In the genomic region with DNA sequence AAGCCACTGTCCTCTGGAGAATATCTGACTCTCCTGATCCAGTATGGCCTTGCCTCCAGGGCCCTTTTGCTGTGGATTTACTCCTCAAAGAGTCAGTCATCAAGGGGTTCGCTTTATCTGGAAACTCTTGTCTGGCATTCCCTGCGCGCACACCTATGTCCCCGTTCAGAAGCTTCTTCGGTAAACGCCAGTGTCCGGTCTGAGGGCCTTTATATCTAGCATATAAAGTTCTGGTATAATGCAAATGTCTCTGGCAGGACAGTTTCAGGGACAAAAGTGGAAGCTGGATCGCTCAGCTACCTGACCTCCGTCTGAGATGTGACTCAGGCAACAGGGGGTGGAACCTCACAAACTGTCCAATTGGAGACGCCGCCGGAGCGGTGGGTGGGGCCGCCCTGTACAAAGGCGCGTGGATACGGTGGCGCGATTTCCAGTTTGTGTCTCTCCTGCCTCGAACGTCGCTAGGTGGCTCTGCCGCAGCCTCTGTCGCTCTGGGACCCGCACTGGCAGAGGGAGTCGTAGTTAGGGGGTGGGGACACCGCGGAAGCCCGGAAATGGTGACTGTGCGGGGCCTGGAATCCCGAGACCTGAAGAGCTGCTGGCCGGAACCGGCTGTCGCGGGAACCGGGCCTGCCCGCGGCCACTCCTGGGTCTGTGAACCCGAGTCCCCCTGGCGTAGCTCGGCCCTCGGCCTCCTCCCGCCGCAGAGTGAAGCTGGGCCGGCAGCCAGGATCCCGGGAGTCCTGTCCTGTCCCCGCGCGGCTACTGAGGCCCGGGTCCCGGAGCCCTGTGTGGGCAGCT, we compare ENCODE assay signal across 8 cellular contexts. TPM values are rescaled to one million over a fixed set of nuclear protein-coding genes. Genes with fewer than 3 reads are reported as not detected.
DNase-seq lines count a peak whose midpoint lies in the region; ATAC-seq and TF ChIP-seq lines count a peak whose summit lies in the region.

No MANE protein-coding gene starts in this region.

- no peaks in the 10 kb centered on the region for H3K36me3 ChIP-seq in BLaER1 treated with 17β-estradiol and CSF1 and Interleukin-3, amounts not matched to agents 10 nM and 100 nM
- H3K36me3 ChIP-seq in IMR-90 (ENCODE audit: control insufficient read depth, insufficient read depth, low read length) (no peaks in the 10 kb centered on the region), neural cell (ENCODE audit: insufficient read depth, low read length) (no peaks in the 10 kb centered on the region)

- POLR2A ChIA-PET in IMR-90 (lab: Charles Lee; ENCODE audit: unreplicated experiment) (no interaction called here), RWPE1 (lab: Yijun Ruan, JAX; ENCODE audit: low non-redundant PET) (interaction anchor here (0.6 to 1.1 kb wide), 3 partner anchors 14 to 199 kb away, joined by 3 to 5 read pairs (median 4); no protein-coding TSS in a partner anchor)

- TF ChIP-seq POLR2A in IMR-90 (IDR thresholded peaks at IDR 0.05; ENCODE audit: low read depth, low read length): peak; percentile 51; the same call in 1 of the 2 replicates

- H3K4me2 ChIP-seq in BLaER1 treated with 17β-estradiol and CSF1 and Interleukin-3, amounts not matched to agents 10 nM and 100 nM: peak overlapping the region; percentile 85 to 96 (median 91)
- H3K4me2 ChIP-seq in IMR-90 (ENCODE audit: low read depth, low read length): peak overlapping the region; percentile 73
- peak overlapping the region; percentile 90 for H3K4me2 ChIP-seq in neural cell (ENCODE audit: low read length)

- H2AK5ac ChIP-seq in IMR-90 (ENCODE audit: low read depth, low read length): no peak overlapping the region

- intact Hi-C loops in IMR-90 (cut with micrococcal nuclease): no loop called here

- CTCF ChIA-PET in IMR-90 (lab: Yijun Ruan, JAX) (interaction anchor here (0.6 kb wide), 1 partner anchor 40 kb away, joined by 5 read pairs; no protein-coding TSS in a partner anchor), RWPE1 (lab: Yijun Ruan, JAX) (interaction anchor here (0.6 to 1.2 kb wide), 6 partner anchors 54 to 985 kb away, joined by 3 to 6 read pairs (median 4); no protein-coding TSS in a partner anchor)

- DNase-seq in IMR-90: peak; percentile 79
- peak; percentile 92 for DNase-seq in RWPE1 (ENCODE audit: low spot score)
- DNase-seq in activated gamma-delta T cell treated with anti-CD3 and anti-CD28 coated beads, Interleukin-2, amount 50 U/mL, for 16 hours (ENCODE audit: low read depth): peak; percentile 89
- DNase-seq in foreskin fibroblast: peak; percentile 83 to 92

- H3K4me1 Mint-ChIP-seq in stimulated activated naive CD8-positive, alpha-beta T cell treated with anti-CD3 and anti-CD28 coated beads, Interleukin-15, Interleukin-2, amounts not matched to agents 100 ng/mL and 50 ng/mL, for 24 hours (ENCODE audit: low read depth): peaks cover 16% of the 10 kb centered on the region

- no peaks in the 10 kb centered on the region for H3K27me3 Mint-ChIP-seq in stimulated activated naive CD8-positive, alpha-beta T cell treated with anti-CD3 and anti-CD28 coated beads, Interleukin-15, Interleukin-2, amounts not matched to agents 100 ng/mL and 50 ng/mL, for 24 hours

- peak overlapping the region; percentile 77 to 92 (median 87) for H3K9ac ChIP-seq in BLaER1 treated with 17β-estradiol and CSF1 and Interleukin-3, amounts not matched to agents 10 nM and 100 nM
- peak overlapping the region; percentile 72 for H3K9ac ChIP-seq in IMR-90 (ENCODE audit: low read depth, low read length)
- H3K9ac ChIP-seq in neural cell (ENCODE audit: low read length): peak overlapping the region; percentile 76

- H3K56ac ChIP-seq in IMR-90 (ENCODE audit: extremely low read depth, insufficient read depth, low read length): no peak overlapping the region

- dilution Hi-C loops in IMR-90 (cut with HindIII; ENCODE audit: low sequenced_read_pairs, unreplicated experiment): no loop called here

- no TSS peak for BruUV-seq in IMR-90 (replicated peaks; lab: Mats Ljungman, UMichigan)

- H3K14ac ChIP-seq in IMR-90 (replicated peaks; ENCODE audit: low read depth, low read length): peak overlapping the region; percentile 62; the same call in 1 of the 2 replicates

- H4K8ac ChIP-seq in IMR-90 (ENCODE audit: low read depth in 2 of 2, low read length in 2 of 2): peak overlapping the region; percentile 68 to 87; a peak in 3 of 4 replicates

- 3% methylated on average over 27 of the region's 51 CpGs; no CpG with 5 or more reads in 1 of the 2 experiments for WGBS in IMR-90 (ENCODE audit: extremely low coverage in 2 of 2, insufficient read length in 1 of 2), 2 experiments

- no peaks in the 10 kb centered on the region for H3K9me3 Mint-ChIP-seq in stimulated activated naive CD8-positive, alpha-beta T cell treated with anti-CD3 and anti-CD28 coated beads, Interleukin-15, Interleukin-2, amounts not matched to agents 100 ng/mL and 50 ng/mL, for 24 hours

- no peak overlapping the region for H4K5ac ChIP-seq in IMR-90 (ENCODE audit: low read depth, low read length)

- no peak overlapping the region for H2BK15ac ChIP-seq in IMR-90 (ENCODE audit: low read depth, low read length)

- H4K20me1 ChIP-seq in BLaER1 treated with 17β-estradiol and CSF1 and Interleukin-3, amounts not matched to agents 10 nM and 100 nM: no peaks in the 10 kb centered on the region
- H4K20me1 ChIP-seq in IMR-90 (ENCODE audit: insufficient read depth, low read length): no peaks in the 10 kb centered on the region
- H4K20me1 ChIP-seq in neural cell (ENCODE audit: insufficient read depth): no peaks in the 10 kb centered on the region

- H2BK120ac ChIP-seq in IMR-90 (ENCODE audit: low read depth, low read length): no peak overlapping the region

- peaks cover 5% of the 10 kb centered on the region for H3F3A ChIP-seq in neural cell (ENCODE audit: insufficient read depth, low read length, poor library complexity, severe bottlenecking)

- H2AK9ac ChIP-seq in IMR-90 (replicated peaks; ENCODE audit: low read depth, low read length, poor library complexity): peak overlapping the region; percentile 75

- peak overlapping the region; percentile 69 for H3K27ac Mint-ChIP-seq in stimulated activated naive CD8-positive, alpha-beta T cell treated with anti-CD3 and anti-CD28 coated beads, Interleukin-15, Interleukin-2, amounts not matched to agents 100 ng/mL and 50 ng/mL, for 24 hours

- H3K4me1 ChIP-seq in BLaER1 treated with 17β-estradiol and CSF1 and Interleukin-3, amounts not matched to agents 10 nM and 100 nM: peaks cover 0 to 12% (median 8%) of the 10 kb centered on the region in 10 experiments; a peak in 15 of 20 replicates
- H3K4me1 ChIP-seq in IMR-90 (ENCODE audit: control insufficient read depth, insufficient read depth, low read length): no peaks in the 10 kb centered on the region

- peak overlapping the region; percentile 48 for H3K4ac ChIP-seq in IMR-90 (ENCODE audit: low read depth, low read length)

- in situ Hi-C loops in IMR-90 (cut with MboI; ENCODE audit: low sequenced_read_pairs): no loop called here

- H3K36me3 Mint-ChIP-seq in stimulated activated naive CD8-positive, alpha-beta T cell treated with anti-CD3 and anti-CD28 coated beads, Interleukin-15, Interleukin-2, amounts not matched to agents 100 ng/mL and 50 ng/mL, for 24 hours (ENCODE audit: low read depth): no peaks in the 10 kb centered on the region

- H3K18ac ChIP-seq in IMR-90 (ENCODE audit: low read depth, low read length): no peak overlapping the region

- H2BK20ac ChIP-seq in IMR-90 (ENCODE audit: low read depth, low read length): no peak overlapping the region

- H3K27me3 ChIP-seq in BLaER1 treated with 17β-estradiol and CSF1 and Interleukin-3, amounts not matched to agents 10 nM and 100 nM: no peaks in the 10 kb centered on the region
- H3K27me3 ChIP-seq in IMR-90 (ENCODE audit: control insufficient read depth, insufficient read depth, low read length): no peaks in the 10 kb centered on the region
- H3K27me3 ChIP-seq in neural cell (ENCODE audit: insufficient read depth, low read depth, low read length): no peaks in the 10 kb centered on the region

- H2AFZ ChIP-seq in IMR-90 (replicated peaks; ENCODE audit: low read length, poor library complexity) (peak overlapping the region; percentile 94), neural cell (ENCODE audit: low read depth, low read length) (peak overlapping the region; percentile 51)

- peak overlapping the region; percentile 67 to 94 (median 88) for H3K27ac ChIP-seq in BLaER1 treated with 17β-estradiol and CSF1 and Interleukin-3, amounts not matched to agents 10 nM and 100 nM
- H3K27ac ChIP-seq in IMR-90 (ENCODE audit: insufficient read depth, low read length) (peak overlapping the region; percentile 12; the same call in 1 of the 2 replicates), RWPE1 (peak overlapping the region; percentile 80), neural cell (ENCODE audit: low read length) (peak overlapping the region; percentile 65)

- H4K91ac ChIP-seq in IMR-90 (ENCODE audit: insufficient read depth, low read depth, low read length): no peak overlapping the region; the same call in 1 of the 2 replicates

- peak; percentile 30 for TF ChIP-seq EP300 in neural cell (conservative IDR thresholded peaks at IDR 0.05; ENCODE audit: poor library complexity, severe bottlenecking)

- ATAC-seq in GM19397 (IDR thresholded peaks at IDR 0.05; ENCODE audit: unreplicated experiment) (peak; percentile 97), IMR-90 (ENCODE audit: low read depth) (peak; percentile 100)

- H3K9me3 ChIP-seq in BLaER1 treated with 17β-estradiol and CSF1 and Interleukin-3, amounts not matched to agents 10 nM and 100 nM (replicated peaks in 1 of 11): peaks cover 17 to 59% (median 40%) of the 10 kb centered on the region in 11 experiments
- H3K9me3 ChIP-seq in IMR-90 (ENCODE audit: control insufficient read depth, insufficient read depth, low read length): no peaks in the 10 kb centered on the region
- H3K9me3 ChIP-seq in neural cell (ENCODE audit: low read length): no peaks in the 10 kb centered on the region

- TF ChIP-seq RAD21 in IMR-90 (IDR thresholded peaks at IDR 0.05; ENCODE audit: low read length) (no peak), neural cell (conservative IDR thresholded peaks at IDR 0.05) (peak; percentile 69)

- H3K4me3 ChIP-seq in BLaER1 treated with 17β-estradiol and CSF1 and Interleukin-3, amounts not matched to agents 10 nM and 100 nM: peak overlapping the region; percentile 58 to 79 (median 69)
- H3K4me3 ChIP-seq in IMR-90 (ENCODE audit: insufficient read depth, low read depth, low read length) (peak overlapping the region; percentile 59), foreskin fibroblast (ENCODE audit: low read depth in 1 of 2, low read length in 2 of 2) (peak overlapping the region; percentile 53 to 54), neural cell (ENCODE audit: low read length) (peak overlapping the region; percentile 73)

- H3K23ac ChIP-seq in IMR-90 (ENCODE audit: low read depth, low read length): no peak overlapping the region

- peak; percentile 39 for TF ChIP-seq CTCF in IMR-90 (conservative IDR thresholded peaks at IDR 0.05; ENCODE audit: low read depth, low read length)
- peak; percentile 55 for TF ChIP-seq CTCF in RWPE1 (conservative IDR thresholded peaks at IDR 0.05; ENCODE audit: low read depth)
- peak; percentile 33 for TF ChIP-seq CTCF in foreskin fibroblast (IDR thresholded peaks at IDR 0.05; ENCODE audit: low read depth, low read length)
- peak; percentile 81 for TF ChIP-seq CTCF in neural cell (IDR thresholded peaks at IDR 0.05; ENCODE audit: poor library complexity, severe bottlenecking)

- no peaks in the 10 kb centered on the region for H3K9me1 ChIP-seq in IMR-90 (ENCODE audit: insufficient read depth, low read length)

- peak overlapping the region; percentile 85 for H3K4me3 Mint-ChIP-seq in stimulated activated naive CD8-positive, alpha-beta T cell treated with anti-CD3 and anti-CD28 coated beads, Interleukin-15, Interleukin-2, amounts not matched to agents 100 ng/mL and 50 ng/mL, for 24 hours

- H3K79me2 ChIP-seq in neural cell (replicated peaks; ENCODE audit: insufficient read depth, low read length): no peaks in the 10 kb centered on the region

- no peaks in the 10 kb centered on the region for H3K79me1 ChIP-seq in IMR-90 (ENCODE audit: low read depth in 1 of 2, low read length in 2 of 2)

- H3K9me2 ChIP-seq in neural cell (ENCODE audit: insufficient read depth, low read length): no peaks in the 10 kb centered on the region

- H2BK5ac ChIP-seq in IMR-90 (ENCODE audit: low read depth, low read length, poor library complexity, severe bottlenecking): no peak overlapping the region

RNA-seq across cellular contexts. Expression of a gene that starts 10.6 kb away (rescaled TPM):
- 3.8 and 4.2 TPM in 2 replicates for total RNA-seq in IMR-90 (2012; rRNA removed)
- polyA plus RNA-seq in IMR-90 (2012; rRNA removed): 0.43 and 0.50 TPM in 2 replicates
- 0.12 and 0.21 TPM in 2 replicates for polyA plus RNA-seq in IMR-90 (2012; cell fraction: cytosol; rRNA removed)
- 0.37 and 1.3 TPM in 2 replicates for polyA plus RNA-seq in IMR-90 (2012; cell fraction: nucleus; rRNA removed; ENCODE audit: low replicate concordance)
- 16.1 and 17.4 TPM in 2 replicates for polyA plus RNA-seq in neural cell
- 50.2 and 54.2 TPM in 2 replicates for polyA minus RNA-seq in neural cell

RNA-seq across cellular contexts. Expression of a gene that starts 54.4 kb away (rescaled TPM):
- total RNA-seq in IMR-90 (2012; rRNA removed): 3.2 and 3.6 TPM in 2 replicates
- polyA plus RNA-seq in IMR-90 (2012; rRNA removed) (0.52 and 0.79 TPM in 2 replicates), neural cell (11.5 and 13.0 TPM in 2 replicates)
- 0.08 and 0.15 TPM in 2 replicates for polyA plus RNA-seq in IMR-90 (2012; cell fraction: cytosol; rRNA removed)
- 0.18 and 2.6 TPM in 2 replicates for polyA plus RNA-seq in IMR-90 (2012; cell fraction: nucleus; rRNA removed; ENCODE audit: low replicate concordance)
- 37.5 and 47.3 TPM in 2 replicates for polyA minus RNA-seq in neural cell

RNA-seq across cellular contexts. Expression of a gene that starts 56.1 kb away (rescaled TPM):
- total RNA-seq in IMR-90 (2012; rRNA removed): 6.3 and 9.4 TPM in 2 replicates
- polyA plus RNA-seq in IMR-90 (2012; rRNA removed): 1.2 and 1.5 TPM in 2 replicates
- 0.26 and 0.49 TPM in 2 replicates for polyA plus RNA-seq in IMR-90 (2012; cell fraction: cytosol; rRNA removed)
- polyA plus RNA-seq in IMR-90 (2012; cell fraction: nucleus; rRNA removed; ENCODE audit: low replicate concordance): 0.51 and 1.8 TPM in 2 replicates
- 7.3 and 7.6 TPM in 2 replicates for polyA plus RNA-seq in neural cell
- polyA minus RNA-seq in neural cell: 47.7 and 57.4 TPM in 2 replicates

Comparison
In these comparisons a context has a peak if more than half of its experiments do, and no peak if none do; other contexts are left out.
1. Peak in every context shown above with its lines: DNase-seq, ATAC-seq, H3K4me3 ChIP-seq and H3K27ac ChIP-seq.
2. H3K27ac ChIP-seq: peak in every context shown above with its lines; median percentile 88 in BLaER1 treated with 17β-estradiol and CSF1 and Interleukin-3, amounts not matched to agents 10 nM and 100 nM; 80 in RWPE1; 65 in neural cell; 12 in IMR-90.